ENCODE assay signal across 8 cellular contexts in the genomic region with DNA sequence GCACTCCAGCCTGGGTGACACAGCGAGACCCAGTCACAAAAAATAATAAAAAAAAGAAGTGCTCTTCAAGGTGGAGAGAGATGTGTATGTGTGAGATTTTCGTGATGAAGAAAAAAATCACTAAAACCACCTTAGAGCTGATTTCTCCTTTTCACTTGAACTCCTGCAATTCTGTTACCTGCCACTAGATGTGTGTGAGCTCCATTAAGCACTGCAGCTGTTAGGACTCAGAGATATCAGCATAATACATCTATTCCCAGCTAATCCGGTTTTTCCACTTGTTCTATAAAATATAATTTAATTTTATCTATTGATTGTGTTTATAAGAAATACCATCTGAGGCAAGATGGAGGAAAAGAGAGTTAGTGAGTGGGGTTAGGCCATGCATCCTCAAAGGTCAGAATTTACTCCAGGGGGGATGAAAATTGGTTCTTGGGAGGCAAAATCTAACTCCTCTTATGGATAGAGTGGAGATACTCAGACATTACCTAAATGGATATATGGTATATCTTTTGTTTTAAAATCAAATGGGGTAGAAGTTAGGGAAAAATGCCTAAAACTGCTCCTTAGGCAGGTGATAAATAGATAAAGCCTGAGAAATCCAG.
DNase-seq lines count a peak whose midpoint lies in the region; ATAC-seq, FAIRE-seq and TF ChIP-seq lines count a peak whose summit lies in the region.

No MANE protein-coding gene starts in this region.

- H3K79me2 ChIP-seq in OCI-LY1 (ENCODE audit: insufficient read depth, low read length): no peaks in the 10 kb centered on the region

- ATAC-seq in HG03060 (IDR thresholded peaks at IDR 0.05; ENCODE audit: low read depth, unreplicated experiment): peak; percentile 62
- ATAC-seq in stimulated activated naive CD8-positive, alpha-beta T cell treated with anti-CD3 and anti-CD28 coated beads, Interleukin-15, Interleukin-2, amounts not matched to agents 100 U/mL and 50 U/mL, for 24 hours: no peak

- DNase-seq in GM10266 (ENCODE audit: extremely low spot score) (peak; percentile 43), epithelial cell of esophagus (ENCODE audit: low read depth) (peak; percentile 43), renal cortical epithelial cell (ENCODE audit: low read depth) (peak; percentile 35)
- DNase-seq in stimulated activated naive CD8-positive, alpha-beta T cell treated with anti-CD3 and anti-CD28 coated beads, Interleukin-15, Interleukin-2, amounts not matched to agents 100 U/mL and 50 U/mL, for 24 hours: no peak
- DNase-seq in activated CD4-positive, alpha-beta T cell treated with anti-CD3 and anti-CD28 coated beads for 4 hours: no peak

- H3F3A ChIP-seq in OCI-LY1 (ENCODE audit: insufficient read depth, low read length): no peaks in the 10 kb centered on the region

- FAIRE-seq in A204.1 (lab: Jason Lieb, UNC): peak; percentile 89

- H3K9ac ChIP-seq in OCI-LY1 (ENCODE audit: low read length): no peak overlapping the region

- H4K20me1 ChIP-seq in OCI-LY1 (ENCODE audit: insufficient read depth, low read length): no peaks in the 10 kb centered on the region

- no peaks in the 10 kb centered on the region for H3K36me3 ChIP-seq in OCI-LY1 (ENCODE audit: insufficient read depth, low read length)

- no peaks in the 10 kb centered on the region for H3K9me3 ChIP-seq in OCI-LY1 (ENCODE audit: low read length)

- H3K4me1 ChIP-seq in OCI-LY1 (ENCODE audit: insufficient read depth, low read length, severe bottlenecking): no peaks in the 10 kb centered on the region

- H3K4me2 ChIP-seq in OCI-LY1 (ENCODE audit: low read length): no peak overlapping the region

- H3K27ac ChIP-seq in OCI-LY1 (ENCODE audit: low read depth, low read length, poor library complexity, severe bottlenecking): no peak overlapping the region

- TF ChIP-seq CTCF in GM10266 (IDR thresholded peaks at IDR 0.05; ENCODE audit: control insufficient read depth, insufficient read depth, low read depth, missing control alignments) (peak; percentile 63), OCI-LY1 (IDR thresholded peaks at IDR 0.05; ENCODE audit: low read length) (peak; percentile 69), epithelial cell of esophagus (IDR thresholded peaks at IDR 0.05; ENCODE audit: insufficient read depth, low read depth, low read length, missing control alignments) (peak; percentile 86)

- H2AFZ ChIP-seq in OCI-LY1 (ENCODE audit: low read length): no peak overlapping the region

- H3K4me3 ChIP-seq in OCI-LY1 (ENCODE audit: low read depth, low read length, poor library complexity, severe bottlenecking) (no peak overlapping the region), epithelial cell of esophagus (ENCODE audit: low read length) (no peak overlapping the region)

- no peaks in the 10 kb centered on the region for H3K9me2 ChIP-seq in OCI-LY1 (ENCODE audit: low read depth, low read length)

- H3K27me3 ChIP-seq in OCI-LY1 (ENCODE audit: insufficient read depth, low read length): no peaks in the 10 kb centered on the region

Comparison
In these comparisons a context has a peak if more than half of its experiments do, and no peak if none do; other contexts are left out.
1. DNase-seq: peak in GM10266 (single experiment), epithelial cell of esophagus (single experiment) and renal cortical epithelial cell (single experiment); none in stimulated activated naive CD8-positive, alpha-beta T cell treated with anti-CD3 and anti-CD28 coated beads, Interleukin-15, Interleukin-2, amounts not matched to agents 100 U/mL and 50 U/mL, for 24 hours (single experiment) and activated CD4-positive, alpha-beta T cell treated with anti-CD3 and anti-CD28 coated beads for 4 hours (0 of 2).
2. Peak in every context shown above with its lines, with median percentiles within 50 percentile points of each other: CTCF ChIP-seq.